In genomic region chr14:61710853-61711817, GRCh38 we compare ENCODE assay signal across 12 cellular contexts. TPM values are rescaled to one million over a fixed set of nuclear protein-coding genes. Genes with fewer than 3 reads are reported as not detected.
DNase-seq lines count a peak whose midpoint lies in the region; ATAC-seq and TF ChIP-seq lines count a peak whose summit lies in the region.
"Had no signal": no experiment of that assay in that cellular context is flagged by ENCODE, and none has a peak within 500 bp of the region (broad histone marks: within the 10 kb centered on the region; RNA-seq: fewer than 3 reads in every experiment).

No MANE protein-coding gene starts in this region.

- peak overlapping the region in 4 of 7 donors; percentile 2 to 58 (median 34) for H3K4me3 Mint-ChIP-seq in CD8-positive, alpha-beta memory T cell
- H3K4me3 Mint-ChIP-seq: dendritic cell treated with granulocyte-macrophage colony-stimulating factor and Interleukin-4, amounts not matched to agents 40 ng/mL and 50 ng/mL, for 4 days had no signal

- H3K27me3 Mint-ChIP-seq in CD8-positive, alpha-beta memory T cell, result no peaks in the 10 kb centered on the region
- H3K27me3 Mint-ChIP-seq: dendritic cell treated with granulocyte-macrophage colony-stimulating factor and Interleukin-4, amounts not matched to agents 40 ng/mL and 50 ng/mL, for 4 days had no signal

- H3K27me3 ChIP-seq in CD8-positive, alpha-beta memory T cell (ENCODE audit: insufficient read depth, low read length, poor library complexity, severe bottlenecking), result no peaks in the 10 kb centered on the region
- no peaks in the 10 kb centered on the region for H3K27me3 ChIP-seq in upper lobe of right lung

- TF ChIP-seq CTCF in upper lobe of right lung (IDR thresholded peaks at IDR 0.05), result no peak

- no peaks in the 10 kb centered on the region for H3K9me3 Mint-ChIP-seq in CD8-positive, alpha-beta memory T cell
- H3K9me3 Mint-ChIP-seq: dendritic cell treated with granulocyte-macrophage colony-stimulating factor and Interleukin-4, amounts not matched to agents 40 ng/mL and 50 ng/mL, for 4 days had no signal

- peak overlapping the region in 7 of 8 donors; percentile 5 to 71 (median 29) for H3K27ac Mint-ChIP-seq in CD8-positive, alpha-beta memory T cell
- H3K27ac Mint-ChIP-seq: dendritic cell treated with granulocyte-macrophage colony-stimulating factor and Interleukin-4, amounts not matched to agents 40 ng/mL and 50 ng/mL, for 4 days had no signal

- CTCF ChIA-PET in CD8-positive, alpha-beta memory T cell (lab: Charles Lee), result no interaction called here

- peaks cover 57 to 89% (median 86%) of the 10 kb centered on the region in 3 donors for H3K4me1 Mint-ChIP-seq in CD8-positive, alpha-beta memory T cell

- ATAC-seq in HG03025 (IDR thresholded peaks at IDR 0.05; ENCODE audit: low FRiP score, unreplicated experiment) (peak; percentile 61), upper lobe of right lung (no peak), GM19452 (IDR thresholded peaks at IDR 0.05; ENCODE audit: unreplicated experiment) (no peak)
- ATAC-seq: lower lobe of right lung had no signal

- H3K4me1 ChIP-seq in CD8-positive, alpha-beta memory T cell (ENCODE audit: insufficient read depth, low read length), result peaks cover 53% of the 10 kb centered on the region
- peaks cover 54% of the 10 kb centered on the region for H3K4me1 ChIP-seq in upper lobe of right lung

- H3K9me3 ChIP-seq in CD8-positive, alpha-beta memory T cell (ENCODE audit: low read length), result no peaks in the 10 kb centered on the region
- H3K9me3 ChIP-seq in upper lobe of right lung, result no peaks in the 10 kb centered on the region
- H3K9me3 ChIP-seq: HAP-1, lower lobe of right lung had no signal

- H3K4me3 ChIP-seq in CD8-positive, alpha-beta memory T cell (ENCODE audit: low read length), result no peak overlapping the region
- H3K4me3 ChIP-seq in upper lobe of right lung, result no peak overlapping the region
- H3K4me3 ChIP-seq: HAP-1, lower lobe of right lung had no signal

- peaks cover 0 to 4% (median 0%) of the 10 kb centered on the region in 3 donors for H3K36me3 Mint-ChIP-seq in CD8-positive, alpha-beta memory T cell

- POLR2A ChIA-PET in CD8-positive, alpha-beta memory T cell (lab: Charles Lee), result interaction anchor here (0.6 to 0.8 kb wide), 4 partner anchors 9 to 278 kb away, joined by 3 to 5 read pairs (median 4); no protein-coding TSS in a partner anchor

- no peak overlapping the region for H3K27ac ChIP-seq in CD8-positive, alpha-beta memory T cell (ENCODE audit: low read depth, low read length)
- no peak overlapping the region for H3K27ac ChIP-seq in upper lobe of right lung
- H3K27ac ChIP-seq: lower lobe of right lung had no signal

- intact Hi-C loops in upper lobe of right lung (cut with DNase I), result no loop called here

- no peaks in the 10 kb centered on the region for H3K36me3 ChIP-seq in CD8-positive, alpha-beta memory T cell (ENCODE audit: insufficient read depth, low read length)
- no peaks in the 10 kb centered on the region for H3K36me3 ChIP-seq in upper lobe of right lung
- H3K36me3 ChIP-seq: HAP-1, lower lobe of right lung had no signal

- no peak for DNase-seq in CD8-positive, alpha-beta memory T cell
- DNase-seq in SHP77 treated with DMSO at 0.1 percent for 48 hours (lab: John Stamatoyannopoulos, UW), result peak; percentile 28
- peak; percentile 53 for DNase-seq in left kidney (ENCODE audit: low read depth, low spot score)
- DNase-seq in ureter (ENCODE audit: low spot score), result no peak
- DNase-seq in upper lobe of right lung, result no peak
- DNase-seq in glomerular visceral epithelial cell (ENCODE audit: extremely low spot score), result no peak
- DNase-seq: lower lobe of right lung; stimulated activated CD4-positive, alpha-beta T cell treated with anti-CD3 and anti-CD28 coated beads, Interleukin-4, amount 100 ng/mL, for 24 hours had no signal

RNA-seq across cellular contexts. Expression of gene HIF1A, which starts 15.8 kb away (rescaled TPM):
- 100 to 1,000 TPM; 130 to 139 TPM for total RNA-seq in CD8-positive, alpha-beta memory T cell
- 49.6 TPM for polyA plus RNA-seq in CD8-positive, alpha-beta memory T cell
- total RNA-seq in ureter (242 TPM), upper lobe of right lung (108 TPM)

RNA-seq across cellular contexts. Expression of gene SNAPC1, which starts 51.1 kb away (rescaled TPM):
- total RNA-seq in CD8-positive, alpha-beta memory T cell, result 1 to 10 TPM; 7.0 to 8.5 TPM
- polyA plus RNA-seq in CD8-positive, alpha-beta memory T cell, result 4.8 TPM
- 8.9 TPM for total RNA-seq in ureter
- 6.2 TPM for total RNA-seq in upper lobe of right lung

Comparison
In these comparisons a context has a peak if more than half of its experiments do, and no peak if none do; other contexts are left out.
1. DNase-seq: peak in SHP77 treated with DMSO at 0.1 percent for 48 hours (single experiment) and left kidney (single experiment); none in CD8-positive, alpha-beta memory T cell (0 of 5), ureter (single experiment), upper lobe of right lung (single experiment) and glomerular visceral epithelial cell (single experiment).